11 cellular contexts compared by ENCODE assay signal in genomic region chr12:12384601-12385321, GRCh38. TPM values are rescaled to one million over a fixed set of nuclear protein-coding genes. Genes with fewer than 3 reads are reported as not detected.
DNase-seq lines count a peak whose midpoint lies in the region; ATAC-seq and TF ChIP-seq lines count a peak whose summit lies in the region.
"Had no signal": no experiment of that assay in that cellular context is flagged by ENCODE, and none has a peak within 500 bp of the region (broad histone marks: within the 10 kb centered on the region; RNA-seq: fewer than 3 reads in every experiment).

No MANE protein-coding gene starts in this region.

- H3K4ac ChIP-seq in mesendoderm (ENCODE audit: low read depth, low read length), result no peak overlapping the region

- H2BK15ac ChIP-seq in mesendoderm (replicated peaks; ENCODE audit: low read depth), result no peak overlapping the region

- no peak overlapping the region for H3K4me2 ChIP-seq in mesendoderm (ENCODE audit: low read length)

- peaks cover 31% of the 10 kb centered on the region for H3K36me3 Mint-ChIP-seq in activated naive CD8-positive, alpha-beta T cell

- H3K27me3 ChIP-seq in cardiac muscle cell, result no peaks in the 10 kb centered on the region
- H3K27me3 ChIP-seq in mesendoderm (ENCODE audit: insufficient read depth, low read length, poor library complexity), result no peaks in the 10 kb centered on the region
- no peaks in the 10 kb centered on the region for H3K27me3 ChIP-seq in thymus (ENCODE audit: control insufficient read depth, insufficient read depth)
- H3K27me3 ChIP-seq: testis had no signal

- H3K4me3 ChIP-seq in cardiac muscle cell, result no peak overlapping the region
- no peak overlapping the region for H3K4me3 ChIP-seq in mesendoderm (ENCODE audit: low read length)
- no peak overlapping the region for H3K4me3 ChIP-seq in thymus (ENCODE audit: low read length)
- H3K4me3 ChIP-seq: testis had no signal

- H3K27me3 Mint-ChIP-seq in activated naive CD8-positive, alpha-beta T cell, result no peaks in the 10 kb centered on the region

- ATAC-seq in Right ventricle myocardium inferior (no peak), GM21737 (IDR thresholded peaks at IDR 0.05; ENCODE audit: unreplicated experiment) (no peak)

- no peak overlapping the region for H2AK5ac ChIP-seq in mesendoderm (ENCODE audit: low read length)

- H3K4me3 Mint-ChIP-seq in activated naive CD8-positive, alpha-beta T cell, result peak overlapping the region; percentile 52

- peaks cover 56% of the 10 kb centered on the region for H3K4me1 Mint-ChIP-seq in activated naive CD8-positive, alpha-beta T cell (ENCODE audit: low read depth)

- peak; percentile 35 to 55 for DNase-seq in cardiac muscle cell (ENCODE audit: low read depth in 1 of 2, low spot score in 1 of 2)
- no peak for DNase-seq in Right ventricle myocardium inferior (ENCODE audit: missing footprints)
- peak; percentile 56 for DNase-seq in mesendoderm
- DNase-seq in HPDE6-E6E7 (ENCODE audit: extremely low spot score), result no peak
- DNase-seq in NCI-H345 treated with DMSO at 0.1 percent for 48 hours (lab: John Stamatoyannopoulos, UW; ENCODE audit: unreplicated experiment), result no peak
- DNase-seq: kidney glomerular epithelial cell, testis had no signal

- intact Hi-C loops in Right ventricle myocardium inferior (cut with DNase I), result no loop called here

- no peak overlapping the region for H2BK120ac ChIP-seq in mesendoderm (ENCODE audit: low read depth, low read length)

- H3K9me3 ChIP-seq in cardiac muscle cell (ENCODE audit: low read depth), result no peaks in the 10 kb centered on the region
- no peaks in the 10 kb centered on the region for H3K9me3 ChIP-seq in thymus (ENCODE audit: control insufficient read depth)
- H3K9me3 ChIP-seq: testis had no signal

- no CpG with 5 or more reads among the region's 6 CpGs for WGBS in mesendoderm (ENCODE audit: extremely low coverage, insufficient coverage, low lambda C conversion rate)
- 47% methylated on average over 6 of the region's 6 CpGs for WGBS in thymus

- no peak for TF ChIP-seq CTCF in cardiac muscle cell (IDR thresholded peaks at IDR 0.05; ENCODE audit: low read depth, low read length)

- H3K23ac ChIP-seq in mesendoderm (ENCODE audit: low read length), result no peak overlapping the region

- H4K8ac ChIP-seq in mesendoderm (ENCODE audit: low read depth, low read length), result no peak overlapping the region

- no peaks in the 10 kb centered on the region for H3K79me1 ChIP-seq in mesendoderm (ENCODE audit: low read length)

- H4K5ac ChIP-seq in mesendoderm (ENCODE audit: low read length), result no peak overlapping the region

- H3K9ac ChIP-seq in mesendoderm (ENCODE audit: low read length), result no peak overlapping the region

- peaks cover 24% of the 10 kb centered on the region for H3K4me1 ChIP-seq in cardiac muscle cell (ENCODE audit: low read depth)
- H3K4me1 ChIP-seq in mesendoderm (ENCODE audit: control insufficient read depth, low read depth, low read length), result peaks cover 5% of the 10 kb centered on the region
- H3K4me1 ChIP-seq in thymus (ENCODE audit: control insufficient read depth, insufficient read depth, low read length), result peaks cover 15% of the 10 kb centered on the region
- H3K4me1 ChIP-seq: testis had no signal

- no peak overlapping the region for H3K18ac ChIP-seq in mesendoderm (ENCODE audit: low read length)

- H3K27ac Mint-ChIP-seq in activated naive CD8-positive, alpha-beta T cell, result peak overlapping the region; percentile 78

- H3K36me3 ChIP-seq in cardiac muscle cell (no peaks in the 10 kb centered on the region), mesendoderm (ENCODE audit: control insufficient read depth, insufficient read depth, low read length) (no peaks in the 10 kb centered on the region), thymus (ENCODE audit: control insufficient read depth, insufficient read depth) (no peaks in the 10 kb centered on the region)

- H3K9me3 Mint-ChIP-seq in activated naive CD8-positive, alpha-beta T cell (ENCODE audit: low read depth), result no peaks in the 10 kb centered on the region

- peak overlapping the region; percentile 50 for H3K56ac ChIP-seq in mesendoderm (ENCODE audit: low read length)

- no peaks in the 10 kb centered on the region for H3K79me2 ChIP-seq in mesendoderm (ENCODE audit: control insufficient read depth, insufficient read depth, low read length)

- H2BK5ac ChIP-seq in mesendoderm (ENCODE audit: low read length), result no peak overlapping the region

- H3K27ac ChIP-seq in cardiac muscle cell (peak overlapping the region; percentile 81), mesendoderm (ENCODE audit: low read depth, low read length) (peak overlapping the region; percentile 26), thymus (ENCODE audit: low read depth) (peak overlapping the region; percentile 31)
- H3K27ac ChIP-seq: C4-2B, testis had no signal

RNA-seq across cellular contexts. Expression of gene BORCS5, which starts 27.9 kb away (rescaled TPM):
- total RNA-seq in cardiac muscle cell (9.2 and 10.9 TPM in 2 replicates), Right ventricle myocardium inferior (7.4 TPM)
- polyA plus RNA-seq in cardiac muscle cell (17.3 and 29.7 TPM in 2 replicates), thymus (7.0 TPM)
- 6.3 TPM for polyA plus RNA-seq in mesendoderm (2013, experiment 1 of 2)
- polyA plus RNA-seq in mesendoderm (2013, experiment 2 of 2), result 6.2 TPM

RNA-seq across cellular contexts. Expression of gene MANSC1, which starts 34.7 kb away (rescaled TPM):
- 1.8 and 2.6 TPM in 2 replicates for total RNA-seq in cardiac muscle cell
- 5.3 and 7.3 TPM in 2 replicates for polyA plus RNA-seq in cardiac muscle cell
- 8.5 TPM for total RNA-seq in Right ventricle myocardium inferior
- 3.1 TPM for polyA plus RNA-seq in mesendoderm (2013, experiment 1 of 2)
- 3.5 TPM for polyA plus RNA-seq in mesendoderm (2013, experiment 2 of 2)
- 4.6 TPM for polyA plus RNA-seq in thymus

Comparison
In these comparisons a context has a peak if more than half of its experiments do, and no peak if none do; other contexts are left out.
1. DNase-seq: peak in cardiac muscle cell (2 of 2) and mesendoderm (single experiment); none in Right ventricle myocardium inferior (single experiment), HPDE6-E6E7 (single experiment) and NCI-H345 treated with DMSO at 0.1 percent for 48 hours (single experiment).
2. H3K27ac ChIP-seq: peak in every context shown above with its lines; median percentile 81 in cardiac muscle cell; 31 in thymus; 26 in mesendoderm.